1 cellular context compared by ENCODE assay signal in genomic region chr17:40552806-40553693, GRCh38.
TF ChIP-seq lines count a peak whose summit lies in the region.

No MANE protein-coding gene starts in this region.

TF ChIP-seq in K562, 482 proteins besides CTCF, POLR2A, EP300 and RAD21 (continued from another document):
- TF ChIP-seq, protein P1, sequence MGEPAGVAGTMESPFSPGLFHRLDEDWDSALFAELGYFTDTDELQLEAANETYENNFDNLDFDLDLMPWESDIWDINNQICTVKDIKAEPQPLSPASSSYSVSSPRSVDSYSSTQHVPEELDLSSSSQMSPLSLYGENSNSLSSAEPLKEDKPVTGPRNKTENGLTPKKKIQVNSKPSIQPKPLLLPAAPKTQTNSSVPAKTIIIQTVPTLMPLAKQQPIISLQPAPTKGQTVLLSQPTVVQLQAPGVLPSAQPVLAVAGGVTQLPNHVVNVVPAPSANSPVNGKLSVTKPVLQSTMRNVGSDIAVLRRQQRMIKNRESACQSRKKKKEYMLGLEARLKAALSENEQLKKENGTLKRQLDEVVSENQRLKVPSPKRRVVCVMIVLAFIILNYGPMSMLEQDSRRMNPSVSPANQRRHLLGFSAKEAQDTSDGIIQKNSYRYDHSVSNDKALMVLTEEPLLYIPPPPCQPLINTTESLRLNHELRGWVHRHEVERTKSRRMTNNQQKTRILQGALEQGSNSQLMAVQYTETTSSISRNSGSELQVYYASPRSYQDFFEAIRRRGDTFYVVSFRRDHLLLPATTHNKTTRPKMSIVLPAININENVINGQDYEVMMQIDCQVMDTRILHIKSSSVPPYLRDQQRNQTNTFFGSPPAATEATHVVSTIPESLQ (CRISPR knock-in tag; IDR thresholded peaks at IDR 0.05): no peak
- TF ChIP-seq TFAM (CRISPR knock-in tag; conservative IDR thresholded peaks at IDR 0.05): no peak
- TF ChIP-seq TBP (optimal IDR thresholded peaks at IDR 0.05; ENCODE audit: low read depth, low read length): no peak
- TF ChIP-seq, protein P2, sequence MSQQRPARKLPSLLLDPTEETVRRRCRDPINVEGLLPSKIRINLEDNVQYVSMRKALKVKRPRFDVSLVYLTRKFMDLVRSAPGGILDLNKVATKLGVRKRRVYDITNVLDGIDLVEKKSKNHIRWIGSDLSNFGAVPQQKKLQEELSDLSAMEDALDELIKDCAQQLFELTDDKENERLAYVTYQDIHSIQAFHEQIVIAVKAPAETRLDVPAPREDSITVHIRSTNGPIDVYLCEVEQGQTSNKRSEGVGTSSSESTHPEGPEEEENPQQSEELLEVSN (IDR thresholded peaks at IDR 0.05; ENCODE audit: borderline replicate concordance in 1 of 2, extremely low read depth in 1 of 2, insufficient read depth in 1 of 2, insufficient read length in 1 of 2, low read depth in 1 of 2, low read length in 1 of 2, poor library complexity in 1 of 2, severe bottlenecking in 1 of 2): no peak
- no peak for TF ChIP-seq XRCC4 (IDR thresholded peaks at IDR 0.05; ENCODE audit: extremely low read depth, insufficient read depth, insufficient read length)
- TF ChIP-seq POLR2AphosphoS5 (IDR thresholded peaks at IDR 0.05; ENCODE audit: control insufficient read depth, insufficient read depth, low read depth, low read length): no peak
- no peak for TF ChIP-seq ZNF551 (CRISPR knock-in tag; IDR thresholded peaks at IDR 0.05)
- no peak for TF ChIP-seq L3MBTL2 (IDR thresholded peaks at IDR 0.05)
- no peak for TF ChIP-seq ZBTB7A (IDR thresholded peaks at IDR 0.05; ENCODE audit: borderline replicate concordance, control insufficient read depth, low read depth, low read length)
- TF ChIP-seq ZFPM2 (CRISPR knock-in tag; IDR thresholded peaks at IDR 0.05): no peak
- no peak for TF ChIP-seq FOXA1 (IDR thresholded peaks at IDR 0.05; ENCODE audit: borderline replicate concordance)
